In genomic region chr19:21668072-21668471, GRCh38 we compare ENCODE assay signal across 24 cellular contexts.
"Had no signal": no experiment of that assay in that cellular context is flagged by ENCODE, and none has a peak within 500 bp of the region (broad histone marks: within the 10 kb centered on the region; RNA-seq: fewer than 3 reads in every experiment).

No MANE protein-coding gene starts in this region.

- H3K4me1 Mint-ChIP-seq: stimulated activated effector memory CD8-positive, alpha-beta T cell treated with anti-CD3 and anti-CD28 coated beads, Interleukin-12 subunit alpha, Interleukin-12 subunit beta, amount 100 ng/mL, for 72 hours; stimulated activated memory B cell treated with anti-CD40 and anti-IgM and Interleukin-4, amounts not matched to agents 10 μg/mL and 1 μg/mL and 100 μg/mL, for 72 hours; stimulated activated naive B cell treated with anti-CD40 and anti-IgM and Interleukin-4, amounts not matched to agents 10 μg/mL and 1 μg/mL and 100 μg/mL, for 72 hours; stimulated activated naive CD8-positive, alpha-beta T cell treated with anti-CD3 and anti-CD28 coated beads, Interleukin-15, amount 100 ng/mL, for 72 hours had no signal

- H3K36me3 Mint-ChIP-seq: stimulated activated effector memory CD8-positive, alpha-beta T cell treated with anti-CD3 and anti-CD28 coated beads, Interleukin-12 subunit alpha, Interleukin-12 subunit beta, amount 100 ng/mL, for 72 hours; stimulated activated memory B cell treated with anti-CD40 and anti-IgM and Interleukin-4, amounts not matched to agents 10 μg/mL and 1 μg/mL and 100 μg/mL, for 72 hours; stimulated activated naive B cell treated with anti-CD40 and anti-IgM and Interleukin-4, amounts not matched to agents 10 μg/mL and 1 μg/mL and 100 μg/mL, for 72 hours; type B pancreatic cell had no signal

- DNase-seq: stimulated activated CD4-positive, alpha-beta T cell treated with anti-CD3 and anti-CD28 coated beads, Interleukin-2, amount 100 ng/mL, for 48 hours; stimulated activated CD4-positive, alpha-beta T cell treated with anti-CD3 and anti-CD28 coated beads, Interleukin-4, amount 100 ng/mL, for 1 hour; stimulated activated CD4-positive, alpha-beta T cell treated with anti-CD3 and anti-CD28 coated beads, Interleukin-4, amount 100 ng/mL, for 24 hours; stimulated activated CD4-positive, alpha-beta T cell treated with anti-CD3 and anti-CD28 coated beads, Interleukin-4, amount 100 ng/mL, for 4 hours; stimulated activated CD8-positive, alpha-beta memory T cell treated with anti-CD3 and anti-CD28 coated beads, Interleukin-4, amount 100 ng/mL, for 48 hours; stimulated activated naive B cell treated with anti-CD40 and anti-IgM and Interleukin-4, amounts not matched to agents 10 μg/mL and 1 μg/mL and 100 μg/mL, for 72 hours; stimulated activated naive CD4-positive, alpha-beta T cell; stimulated activated naive CD4-positive, alpha-beta T cell treated with Interleukin-2 at 50 U/mL for 16 hours; stimulated activated naive CD8-positive, alpha-beta T cell treated with anti-CD3 and anti-CD28 coated beads, Interleukin-15, amount 100 ng/mL, for 72 hours; stimulated activated naive CD8-positive, alpha-beta T cell treated with anti-CD3 and anti-CD28 coated beads, Interleukin-15, Interleukin-2, amounts not matched to agents 100 U/mL and 50 U/mL, for 24 hours; stomach; substantia nigra; testis; thyroid gland; tibial artery; transverse colon; trophoblast cell; upper lobe of left lung; upper lobe of right lung; uterus had no signal

- ATAC-seq: stimulated activated effector memory CD8-positive, alpha-beta T cell treated with anti-CD3 and anti-CD28 coated beads, Interleukin-12 subunit alpha, Interleukin-12 subunit beta, amount 100 ng/mL, for 72 hours; stimulated activated memory B cell treated with anti-CD40 and anti-IgM and Interleukin-4, amounts not matched to agents 10 μg/mL and 1 μg/mL and 100 μg/mL, for 72 hours; stimulated activated naive B cell treated with anti-CD40 and anti-IgM and Interleukin-4, amounts not matched to agents 10 μg/mL and 1 μg/mL and 100 μg/mL, for 72 hours; stimulated activated naive CD8-positive, alpha-beta T cell treated with anti-CD3 and anti-CD28 coated beads, Interleukin-15, amount 100 ng/mL, for 72 hours; stimulated activated naive CD8-positive, alpha-beta T cell treated with anti-CD3 and anti-CD28 coated beads, Interleukin-15, Interleukin-2, amounts not matched to agents 100 U/mL and 50 U/mL, for 24 hours; upper lobe of right lung had no signal

- H3K27ac Mint-ChIP-seq: stimulated activated effector memory CD8-positive, alpha-beta T cell treated with anti-CD3 and anti-CD28 coated beads, Interleukin-12 subunit alpha, Interleukin-12 subunit beta, amount 100 ng/mL, for 72 hours; stimulated activated memory B cell treated with anti-CD40 and anti-IgM and Interleukin-4, amounts not matched to agents 10 μg/mL and 1 μg/mL and 100 μg/mL, for 72 hours; stimulated activated naive B cell treated with anti-CD40 and anti-IgM and Interleukin-4, amounts not matched to agents 10 μg/mL and 1 μg/mL and 100 μg/mL, for 72 hours; stimulated activated naive CD8-positive, alpha-beta T cell treated with anti-CD3 and anti-CD28 coated beads, Interleukin-15, amount 100 ng/mL, for 72 hours; stimulated activated naive CD8-positive, alpha-beta T cell treated with anti-CD3 and anti-CD28 coated beads, Interleukin-15, Interleukin-2, amounts not matched to agents 100 ng/mL and 50 ng/mL, for 24 hours; type B pancreatic cell had no signal

- H3K27me3 Mint-ChIP-seq: stimulated activated memory B cell treated with anti-CD40 and anti-IgM and Interleukin-4, amounts not matched to agents 10 μg/mL and 1 μg/mL and 100 μg/mL, for 72 hours; stimulated activated naive B cell treated with anti-CD40 and anti-IgM and Interleukin-4, amounts not matched to agents 10 μg/mL and 1 μg/mL and 100 μg/mL, for 72 hours; stimulated activated naive CD8-positive, alpha-beta T cell treated with anti-CD3 and anti-CD28 coated beads, Interleukin-15, amount 100 ng/mL, for 72 hours; type B pancreatic cell had no signal

- H3K4me3 Mint-ChIP-seq: stimulated activated effector memory CD8-positive, alpha-beta T cell treated with anti-CD3 and anti-CD28 coated beads, Interleukin-12 subunit alpha, Interleukin-12 subunit beta, amount 100 ng/mL, for 72 hours; stimulated activated memory B cell treated with anti-CD40 and anti-IgM and Interleukin-4, amounts not matched to agents 10 μg/mL and 1 μg/mL and 100 μg/mL, for 72 hours; stimulated activated naive B cell treated with anti-CD40 and anti-IgM and Interleukin-4, amounts not matched to agents 10 μg/mL and 1 μg/mL and 100 μg/mL, for 72 hours; stimulated activated naive CD8-positive, alpha-beta T cell treated with anti-CD3 and anti-CD28 coated beads, Interleukin-15, amount 100 ng/mL, for 72 hours; stimulated activated naive CD8-positive, alpha-beta T cell treated with anti-CD3 and anti-CD28 coated beads, Interleukin-15, Interleukin-2, amounts not matched to agents 100 ng/mL and 50 ng/mL, for 24 hours; type B pancreatic cell had no signal

- H3K9me3 Mint-ChIP-seq: stimulated activated effector memory CD8-positive, alpha-beta T cell treated with anti-CD3 and anti-CD28 coated beads, Interleukin-12 subunit alpha, Interleukin-12 subunit beta, amount 100 ng/mL, for 72 hours; stimulated activated memory B cell treated with anti-CD40 and anti-IgM and Interleukin-4, amounts not matched to agents 10 μg/mL and 1 μg/mL and 100 μg/mL, for 72 hours; stimulated activated naive CD8-positive, alpha-beta T cell treated with anti-CD3 and anti-CD28 coated beads, Interleukin-15, Interleukin-2, amounts not matched to agents 100 ng/mL and 50 ng/mL, for 24 hours had no signal
